In genomic region chr4:168600796-168601583, GRCh38 we compare ENCODE assay signal across 16 cellular contexts.
"Had no signal": no experiment of that assay in that cellular context is flagged by ENCODE, and none has a peak within 500 bp of the region (broad histone marks: within the 10 kb centered on the region; RNA-seq: fewer than 3 reads in every experiment).

No MANE protein-coding gene starts in this region.

- ATAC-seq: activated naive CD8-positive, alpha-beta T cell treated with anti-CD3 and anti-CD28 coated beads, Interleukin-2, amount 50 U/mL, for 24 hours; activated T-helper 17 cell treated with anti-CD3 and anti-CD28 coated beads, Interleukin-2, amount 50 U/mL, for 72 hours; left ventricle myocardium superior; naive thymus-derived CD8-positive, alpha-beta T cell; stimulated activated naive CD8-positive, alpha-beta T cell treated with anti-CD3 and anti-CD28 coated beads, Interleukin-15, amount 100 ng/mL, for 72 hours; T-cell; upper lobe of right lung had no signal

- FAIRE-seq: kidney, small intestine had no signal

- H3K27me3 ChIP-seq: ascending aorta, upper lobe of right lung had no signal

- H3K9me3 ChIP-seq: ascending aorta, upper lobe of right lung had no signal

- H3K4me3 ChIP-seq: ascending aorta, upper lobe of right lung had no signal

- H3K27ac Mint-ChIP-seq: activated naive CD8-positive, alpha-beta T cell treated with anti-CD3 and anti-CD28 coated beads, Interleukin-2, amount 50 U/mL, for 24 hours; activated T-helper 17 cell treated with anti-CD3 and anti-CD28 coated beads, Interleukin-2, amount 50 U/mL, for 72 hours; stimulated activated naive CD8-positive, alpha-beta T cell treated with anti-CD3 and anti-CD28 coated beads, Interleukin-15, amount 100 ng/mL, for 72 hours; T-cell had no signal

- H3K27ac ChIP-seq: ascending aorta, upper lobe of right lung had no signal

- DNase-seq: activated CD4-positive, CD25-positive, alpha-beta regulatory T cell treated with anti-CD3 and anti-CD28 coated beads, Interleukin-2, amount 50 U/mL, for 72 hours; activated naive CD4-positive, alpha-beta T cell treated with Interleukin-2 at 50 U/mL for 16 hours; activated naive CD8-positive, alpha-beta T cell treated with anti-CD3 and anti-CD28 coated beads, Interleukin-2, amount 50 U/mL, for 24 hours; erythroblast; kidney; left ventricle myocardium superior; mesenchymal stem cell; naive thymus-derived CD8-positive, alpha-beta T cell; posterior cingulate gyrus; small intestine; stimulated activated naive CD8-positive, alpha-beta T cell treated with anti-CD3 and anti-CD28 coated beads, Interleukin-15, amount 100 ng/mL, for 72 hours; T-cell; T1000; upper lobe of right lung had no signal

- H3K4me3 Mint-ChIP-seq: activated naive CD8-positive, alpha-beta T cell treated with anti-CD3 and anti-CD28 coated beads, Interleukin-2, amount 50 U/mL, for 24 hours; activated T-helper 17 cell treated with anti-CD3 and anti-CD28 coated beads, Interleukin-2, amount 50 U/mL, for 72 hours; naive thymus-derived CD8-positive, alpha-beta T cell; stimulated activated naive CD8-positive, alpha-beta T cell treated with anti-CD3 and anti-CD28 coated beads, Interleukin-15, amount 100 ng/mL, for 72 hours; T-cell had no signal

- H3K36me3 Mint-ChIP-seq: naive thymus-derived CD8-positive, alpha-beta T cell; T-cell had no signal

- H3K36me3 ChIP-seq: ascending aorta, upper lobe of right lung had no signal

- H3K9me3 Mint-ChIP-seq: activated naive CD8-positive, alpha-beta T cell treated with anti-CD3 and anti-CD28 coated beads, Interleukin-2, amount 50 U/mL, for 24 hours; activated T-helper 17 cell treated with anti-CD3 and anti-CD28 coated beads, Interleukin-2, amount 50 U/mL, for 72 hours; naive thymus-derived CD8-positive, alpha-beta T cell; stimulated activated naive CD8-positive, alpha-beta T cell treated with anti-CD3 and anti-CD28 coated beads, Interleukin-15, amount 100 ng/mL, for 72 hours; T-cell had no signal

- H3K4me1 Mint-ChIP-seq: activated naive CD8-positive, alpha-beta T cell treated with anti-CD3 and anti-CD28 coated beads, Interleukin-2, amount 50 U/mL, for 24 hours; activated T-helper 17 cell treated with anti-CD3 and anti-CD28 coated beads, Interleukin-2, amount 50 U/mL, for 72 hours; naive thymus-derived CD8-positive, alpha-beta T cell; stimulated activated naive CD8-positive, alpha-beta T cell treated with anti-CD3 and anti-CD28 coated beads, Interleukin-15, amount 100 ng/mL, for 72 hours; T-cell had no signal
